In genomic region chr18:11518788-11519685, GRCh38 we compare ENCODE assay signal across 8 cellular contexts.
DNase-seq lines count a peak whose midpoint lies in the region; ATAC-seq lines count a peak whose summit lies in the region.

No MANE protein-coding gene starts in this region.

- H3K9me3 Mint-ChIP-seq in activated naive CD8-positive, alpha-beta T cell treated with anti-CD3 and anti-CD28 coated beads, Interleukin-2, amount 50 U/mL, for 24 hours, result no peaks in the 10 kb centered on the region
- no peaks in the 10 kb centered on the region for H3K9me3 Mint-ChIP-seq in stimulated activated naive B cell treated with anti-CD40 and anti-IgM and Interleukin-4, amounts not matched to agents 10 μg/mL and 1 μg/mL and 100 μg/mL, for 72 hours

- DNase-seq in DMS 273 (lab: John Stamatoyannopoulos, UW; ENCODE audit: unreplicated experiment) (peak; percentile 94), GM19238 (ENCODE audit: insufficient read length, low spot score) (peak; percentile 57), NOMO-1 (lab: John Stamatoyannopoulos, UW; ENCODE audit: unreplicated experiment in 2 of 2) (peak; percentile 49 to 53), inferior parietal cortex (ENCODE audit: extremely low spot score) (peak; percentile 40), posterior vena cava (ENCODE audit: low spot score) (no peak)
- peak; percentile 47 for DNase-seq in activated naive CD8-positive, alpha-beta T cell treated with anti-CD3 and anti-CD28 coated beads, Interleukin-2, amount 50 U/mL, for 24 hours
- DNase-seq in stimulated activated naive B cell treated with anti-CD40 and anti-IgM and Interleukin-4, amounts not matched to agents 10 μg/mL and 1 μg/mL and 100 μg/mL, for 72 hours, result peak; percentile 30

- H3K27ac Mint-ChIP-seq in activated naive CD8-positive, alpha-beta T cell treated with anti-CD3 and anti-CD28 coated beads, Interleukin-2, amount 50 U/mL, for 24 hours, result no peak overlapping the region
- H3K27ac Mint-ChIP-seq in stimulated activated naive B cell treated with anti-CD40 and anti-IgM and Interleukin-4, amounts not matched to agents 10 μg/mL and 1 μg/mL and 100 μg/mL, for 72 hours, result no peak overlapping the region

- intact Hi-C loops in posterior vena cava (cut with DNase I), result no loop called here

- H3K4me1 Mint-ChIP-seq in activated naive CD8-positive, alpha-beta T cell treated with anti-CD3 and anti-CD28 coated beads, Interleukin-2, amount 50 U/mL, for 24 hours, result no peaks in the 10 kb centered on the region
- H3K4me1 Mint-ChIP-seq in stimulated activated naive B cell treated with anti-CD40 and anti-IgM and Interleukin-4, amounts not matched to agents 10 μg/mL and 1 μg/mL and 100 μg/mL, for 72 hours, result no peaks in the 10 kb centered on the region

- peaks cover 2% of the 10 kb centered on the region for H3K27me3 Mint-ChIP-seq in activated naive CD8-positive, alpha-beta T cell treated with anti-CD3 and anti-CD28 coated beads, Interleukin-2, amount 50 U/mL, for 24 hours
- no peaks in the 10 kb centered on the region for H3K27me3 Mint-ChIP-seq in stimulated activated naive B cell treated with anti-CD40 and anti-IgM and Interleukin-4, amounts not matched to agents 10 μg/mL and 1 μg/mL and 100 μg/mL, for 72 hours

- H3K36me3 Mint-ChIP-seq in activated naive CD8-positive, alpha-beta T cell treated with anti-CD3 and anti-CD28 coated beads, Interleukin-2, amount 50 U/mL, for 24 hours (ENCODE audit: low read depth), result no peaks in the 10 kb centered on the region
- no peaks in the 10 kb centered on the region for H3K36me3 Mint-ChIP-seq in stimulated activated naive B cell treated with anti-CD40 and anti-IgM and Interleukin-4, amounts not matched to agents 10 μg/mL and 1 μg/mL and 100 μg/mL, for 72 hours

- H3K4me3 Mint-ChIP-seq in activated naive CD8-positive, alpha-beta T cell treated with anti-CD3 and anti-CD28 coated beads, Interleukin-2, amount 50 U/mL, for 24 hours, result no peak overlapping the region
- H3K4me3 Mint-ChIP-seq in stimulated activated naive B cell treated with anti-CD40 and anti-IgM and Interleukin-4, amounts not matched to agents 10 μg/mL and 1 μg/mL and 100 μg/mL, for 72 hours, result no peak overlapping the region

- ATAC-seq in HG03354 (IDR thresholded peaks at IDR 0.05; ENCODE audit: poor library complexity, severe bottlenecking, unreplicated experiment), result peak; percentile 96
- ATAC-seq in activated naive CD8-positive, alpha-beta T cell treated with anti-CD3 and anti-CD28 coated beads, Interleukin-2, amount 50 U/mL, for 24 hours, result peak; percentile 73
- ATAC-seq in stimulated activated naive B cell treated with anti-CD40 and anti-IgM and Interleukin-4, amounts not matched to agents 10 μg/mL and 1 μg/mL and 100 μg/mL, for 72 hours (replicated peaks), result peak; percentile 93 to 96
